In genomic region chr7:155510975-155511595, GRCh38 we compare ENCODE assay signal across 23 cellular contexts. TPM values are rescaled to one million over a fixed set of nuclear protein-coding genes. Genes with fewer than 3 reads are reported as not detected.
DNase-seq lines count a peak whose midpoint lies in the region; ATAC-seq, FAIRE-seq and TF ChIP-seq lines count a peak whose summit lies in the region.
"Had no signal": no experiment of that assay in that cellular context is flagged by ENCODE, and none has a peak within 500 bp of the region (broad histone marks: within the 10 kb centered on the region; RNA-seq: fewer than 3 reads in every experiment).

No MANE protein-coding gene starts in this region.

- WGBS in H1 (ENCODE audit: extremely low coverage in 1 of 2, insufficient coverage in 1 of 2, insufficient read length in 1 of 2, insufficient replicate concordance in 2 of 2, low coverage in 1 of 2, low lambda C conversion rate in 2 of 2, missing lambda C conversion rate in 1 of 2), 2 experiments, result 3% methylated on average over 4 of the region's 4 CpGs; no CpG with 5 or more reads in 1 of the 2 experiments
- 24% methylated on average over 4 of the region's 4 CpGs for WGBS in mammary epithelial cell (ENCODE audit: low coverage, missing lambda C conversion rate)

- H2BK5ac ChIP-seq in H1 (ENCODE audit: low read depth, low read length), result no peak overlapping the region

- H3K18ac ChIP-seq in H1 (ENCODE audit: extremely low read depth, low read length), result no peak overlapping the region

- H2BK15ac ChIP-seq in H1 (ENCODE audit: low read length), result no peak overlapping the region

- DNase-seq in GM23338 (ENCODE audit: low spot score) (peak; percentile 67), H1 (ENCODE audit: low read depth in 1 of 2, low spot score in 2 of 2) (no peak), EL (no peak), globus pallidus (ENCODE audit: low spot score) (no peak), mammary epithelial cell (no peak)
- DNase-seq in stimulated activated effector memory CD8-positive, alpha-beta T cell treated with anti-CD3 and anti-CD28 coated beads, Interleukin-12 subunit alpha, Interleukin-12 subunit beta, amount 100 ng/mL, for 72 hours (ENCODE audit: low spot score in 2 of 2), result no peak
- DNase-seq: CD4-positive, CD25-positive, alpha-beta regulatory T cell; H9; HFFc6; NCI-H1436 treated with DMSO at 0.1 percent for 48 hours; NCI-H2029; NCI-H226; NCI-H510A treated with DMSO at 0.1 percent for 48 hours; NCI-H748 treated with DMSO at 0.1 percent for 48 hours; NK-92 treated with Interleukin-12 subunit alpha and Interleukin-12 subunit beta, amount 100 ng/mL, for 24 hours; SHP77 treated with DMSO at 0.1 percent for 48 hours had no signal

- H3K27ac Mint-ChIP-seq in GM23338 (no peak overlapping the region), IgD-negative memory B cell (peak overlapping the region; percentile 71 to 95 (median 93))
- H3K27ac Mint-ChIP-seq in stimulated activated effector memory CD8-positive, alpha-beta T cell treated with anti-CD3 and anti-CD28 coated beads, Interleukin-12 subunit alpha, Interleukin-12 subunit beta, amount 100 ng/mL, for 72 hours, result no peak overlapping the region
- H3K27ac Mint-ChIP-seq: H9, HFFc6 had no signal

- H2BK20ac ChIP-seq in H1 (ENCODE audit: low read length), result no peak overlapping the region

- H3K9ac ChIP-seq in H1 (replicated peaks in 1 of 4; ENCODE audit: extremely low read depth in 1 of 4, low read depth in 3 of 4, low read length in 3 of 4) (no peak overlapping the region), mammary epithelial cell (ENCODE audit: insufficient read depth, low read length) (no peak overlapping the region)
- H3K9ac ChIP-seq: KMS-11 had no signal

- H4K91ac ChIP-seq in H1 (replicated peaks; ENCODE audit: insufficient read length, low read length), result no peak overlapping the region

- TF ChIP-seq CTCF in GM23338 (conservative IDR thresholded peaks at IDR 0.05; ENCODE audit: low read depth in 2 of 2), result no peak
- no peak for TF ChIP-seq CTCF in H1 (IDR thresholded peaks at IDR 0.05; ENCODE audit: control extremely low read depth in 1 of 3, insufficient read depth in 1 of 3, low read depth in 1 of 3, low read length in 3 of 3)
- no peak for TF ChIP-seq CTCF in mammary epithelial cell (conservative IDR thresholded peaks at IDR 0.05 in 1 of 2, IDR thresholded peaks at IDR 0.05 in 1 of 2; ENCODE audit: extremely low read depth in 1 of 2, insufficient read depth in 1 of 2, low read depth in 1 of 2, low read length in 2 of 2)

- no peak overlapping the region for H3K27ac ChIP-seq in GM23338 (ENCODE audit: low read depth)
- no peak overlapping the region for H3K27ac ChIP-seq in H1 (ENCODE audit: low read depth, low read length)
- H3K27ac ChIP-seq in mammary epithelial cell (ENCODE audit: insufficient read depth, low read depth, low read length), result no peak overlapping the region
- H3K27ac ChIP-seq: HL-60, KMS-11, RWPE1 had no signal

- no peaks in the 10 kb centered on the region for H3K9me3 ChIP-seq in H1 (ENCODE audit: insufficient read depth in 2 of 2, low read depth in 1 of 2, low read length in 1 of 2)
- no peaks in the 10 kb centered on the region for H3K9me3 ChIP-seq in neuron (ENCODE audit: low read length)
- H3K9me3 ChIP-seq in mammary epithelial cell (replicated peaks; ENCODE audit: insufficient read depth, low read length), result no peaks in the 10 kb centered on the region

- TF ChIP-seq POLR2A in H1 (IDR thresholded peaks at IDR 0.05; ENCODE audit: control extremely low read depth in 1 of 2, low read depth in 2 of 2, low read length in 2 of 2), result no peak

- no peaks in the 10 kb centered on the region for H3K36me3 Mint-ChIP-seq in GM23338 (ENCODE audit: low read depth)
- peaks cover 8% of the 10 kb centered on the region for H3K36me3 Mint-ChIP-seq in IgD-negative memory B cell
- H3K36me3 Mint-ChIP-seq in stimulated activated effector memory CD8-positive, alpha-beta T cell treated with anti-CD3 and anti-CD28 coated beads, Interleukin-12 subunit alpha, Interleukin-12 subunit beta, amount 100 ng/mL, for 72 hours, result peaks cover 9% of the 10 kb centered on the region
- H3K36me3 Mint-ChIP-seq: CD4-positive, CD25-positive, alpha-beta regulatory T cell had no signal

- H3K23me2 ChIP-seq in H1 (ENCODE audit: low read depth, low read length), result peaks cover 3% of the 10 kb centered on the region

- CTCF ChIA-PET in H1 (lab: Charles Lee; ENCODE audit: partially characterized antibody) (interaction anchor here (0.6 to 2.2 kb wide), 7 partner anchors 20 to 106 kb away, joined by 3 to 6 read pairs (median 4); no protein-coding TSS in a partner anchor), mammary epithelial cell (lab: Charles Lee; ENCODE audit: low non-redundant PET) (no interaction called here)

- H3K4me2 ChIP-seq in GM23338 (peak overlapping the region; percentile 75), H1 (ENCODE audit: insufficient read depth in 1 of 2, low read depth in 2 of 2, low read length in 2 of 2) (peak overlapping the region in 1 of 2 experiments; percentile 49; a peak in 1 of 4 replicates), mammary epithelial cell (ENCODE audit: insufficient read depth, low read depth, low read length) (no peak overlapping the region)
- H3K4me2 ChIP-seq: KMS-11 had no signal

- H4K20me1 ChIP-seq in GM23338 (replicated peaks; ENCODE audit: insufficient read depth) (peaks cover 23% of the 10 kb centered on the region), H1 (replicated peaks in 1 of 2; ENCODE audit: control insufficient read depth in 1 of 2, insufficient read depth in 2 of 2, low read length in 2 of 2) (peaks cover 11 to 19% of the 10 kb centered on the region in 2 experiments), mammary epithelial cell (ENCODE audit: insufficient read depth, low read length) (no peaks in the 10 kb centered on the region)

- no peak overlapping the region for H2BK120ac ChIP-seq in H1 (replicated peaks; ENCODE audit: low read depth, low read length)

- in situ Hi-C loops in mammary epithelial cell (cut with MboI; ENCODE audit: low sequenced_read_pairs in 2 of 2), result no loop called here

- no TSS peak for BruUV-seq in mammary epithelial cell (replicated peaks; lab: Mats Ljungman, UMichigan)

- no peak for TF ChIP-seq EP300 in H1 (IDR thresholded peaks at IDR 0.05; ENCODE audit: borderline replicate concordance in 1 of 2, low read depth in 2 of 2, low read length in 2 of 2)

- no peak overlapping the region for H3K14ac ChIP-seq in H1 (ENCODE audit: insufficient read length)

- H3K23ac ChIP-seq in H1 (ENCODE audit: insufficient read length), result no peak overlapping the region

- H2AFZ ChIP-seq in GM23338 (no peak overlapping the region), H1 (ENCODE audit: low read length) (no peak overlapping the region), neuron (ENCODE audit: low read depth, low read length) (no peak overlapping the region), mammary epithelial cell (ENCODE audit: low read depth, low read length) (no peak overlapping the region)

- H3K4me1 Mint-ChIP-seq in GM23338 (peaks cover 45% of the 10 kb centered on the region), IgD-negative memory B cell (peaks cover 5 to 21% (median 16%) of the 10 kb centered on the region in 3 donors)
- H3K4me1 Mint-ChIP-seq in stimulated activated effector memory CD8-positive, alpha-beta T cell treated with anti-CD3 and anti-CD28 coated beads, Interleukin-12 subunit alpha, Interleukin-12 subunit beta, amount 100 ng/mL, for 72 hours, result peaks cover 11% of the 10 kb centered on the region

- POLR2A ChIA-PET in H1 (lab: Charles Lee; ENCODE audit: partially characterized antibody), result interaction anchor here (1.0 to 1.7 kb wide), 2 partner anchors 20 to 44 kb away, joined by 3 to 4 read pairs; no protein-coding TSS in a partner anchor

- H3K79me2 ChIP-seq in GM23338 (replicated peaks; ENCODE audit: insufficient read depth), result no peaks in the 10 kb centered on the region
- H3K79me2 ChIP-seq in H1 (ENCODE audit: control insufficient read depth in 1 of 2, insufficient read depth in 2 of 2, low read length in 2 of 2), result no peaks in the 10 kb centered on the region
- no peaks in the 10 kb centered on the region for H3K79me2 ChIP-seq in mammary epithelial cell (ENCODE audit: insufficient read depth, low read length)

- H3K27me3 ChIP-seq in GM23338 (ENCODE audit: insufficient read depth) (peaks cover 95% of the 10 kb centered on the region), H1 (replicated peaks in 1 of 4; ENCODE audit: control insufficient read depth in 3 of 4, extremely low read depth in 1 of 4, insufficient read depth in 3 of 4, low read length in 3 of 4) (peaks cover 45 to 96% (median 79%) of the 10 kb centered on the region in 4 experiments), neuron (ENCODE audit: insufficient read depth, low read length) (peaks cover 4% of the 10 kb centered on the region), mammary epithelial cell (ENCODE audit: insufficient read depth, low read length) (peaks cover 30% of the 10 kb centered on the region)

- intact Hi-C loops in mammary epithelial cell (cut with micrococcal nuclease), result no loop called here

- no peaks in the 10 kb centered on the region for H3K9me3 Mint-ChIP-seq in GM23338
- H3K9me3 Mint-ChIP-seq in IgD-negative memory B cell, result peaks cover 0 to 14% (median 4%) of the 10 kb centered on the region in 3 donors
- no peaks in the 10 kb centered on the region for H3K9me3 Mint-ChIP-seq in stimulated activated effector memory CD8-positive, alpha-beta T cell treated with anti-CD3 and anti-CD28 coated beads, Interleukin-12 subunit alpha, Interleukin-12 subunit beta, amount 100 ng/mL, for 72 hours
- H3K9me3 Mint-ChIP-seq: HFFc6 had no signal

- dilution Hi-C loops in mammary epithelial cell (cut with HindIII; ENCODE audit: low sequenced_read_pairs), result no loop called here

- no peak overlapping the region for H3K4ac ChIP-seq in H1 (replicated peaks; ENCODE audit: insufficient read length, low read depth, low read length)

- H3K27me3 Mint-ChIP-seq in GM23338 (ENCODE audit: insufficient read depth, low read depth, poor library complexity), result peaks cover 90% of the 10 kb centered on the region
- peaks cover 58% of the 10 kb centered on the region for H3K27me3 Mint-ChIP-seq in IgD-negative memory B cell

- no peak for ATAC-seq in GM23338
- no peak for ATAC-seq in stimulated activated effector memory CD8-positive, alpha-beta T cell treated with anti-CD3 and anti-CD28 coated beads, Interleukin-12 subunit alpha, Interleukin-12 subunit beta, amount 100 ng/mL, for 72 hours

- no peak overlapping the region for H2BK12ac ChIP-seq in H1 (ENCODE audit: low read depth, low read length)

- no peaks in the 10 kb centered on the region for H3K79me1 ChIP-seq in H1 (ENCODE audit: low read depth, low read length)

- peaks cover 13% of the 10 kb centered on the region; the same call in 1 of the 2 replicates for H3F3A ChIP-seq in GM23338 (replicated peaks; ENCODE audit: low read depth)

- no peak overlapping the region for H2AK5ac ChIP-seq in H1 (ENCODE audit: low read depth, low read length)

- H3K4me3 Mint-ChIP-seq in GM23338 (peak overlapping the region; percentile 47; the same call in 2 of the 3 replicates), IgD-negative memory B cell (peak overlapping the region in 2 of 4 donors; percentile 41 to 57)
- H3K4me3 Mint-ChIP-seq in stimulated activated effector memory CD8-positive, alpha-beta T cell treated with anti-CD3 and anti-CD28 coated beads, Interleukin-12 subunit alpha, Interleukin-12 subunit beta, amount 100 ng/mL, for 72 hours, result no peak overlapping the region
- H3K4me3 Mint-ChIP-seq: HFFc6 had no signal

- H3K4me1 ChIP-seq in GM23338 (ENCODE audit: insufficient read depth), result peaks cover 46% of the 10 kb centered on the region
- peaks cover 0 to 14% (median 2%) of the 10 kb centered on the region in 4 experiments; a peak in 5 of 7 replicates for H3K4me1 ChIP-seq in H1 (replicated peaks in 1 of 4; ENCODE audit: control insufficient read depth in 3 of 4, insufficient read depth in 4 of 4, low read length in 3 of 4)
- peaks cover 52% of the 10 kb centered on the region for H3K4me1 ChIP-seq in neuron (ENCODE audit: insufficient read depth, low read length)
- no peaks in the 10 kb centered on the region for H3K4me1 ChIP-seq in mammary epithelial cell (ENCODE audit: insufficient read depth, low read length)

- H3K9me2 ChIP-seq in GM23338 (ENCODE audit: insufficient read depth), result no peaks in the 10 kb centered on the region

- TF ChIP-seq RAD21 in H1 (IDR thresholded peaks at IDR 0.05 in 1 of 2, conservative IDR thresholded peaks at IDR 0.05 in 1 of 2; ENCODE audit: low read depth in 2 of 2, low read length in 2 of 2), result no peak

- FAIRE-seq in H1 (lab: Jason Lieb, UNC), result peak; percentile 24

- H4K8ac ChIP-seq in H1 (ENCODE audit: extremely low read depth, insufficient read depth, low read length), result no peak overlapping the region

- no peak overlapping the region for H3K56ac ChIP-seq in H1 (replicated peaks; ENCODE audit: insufficient read length, low read depth, low read length)

- H3K36me3 ChIP-seq in GM23338 (ENCODE audit: insufficient read depth) (no peaks in the 10 kb centered on the region), H1 (ENCODE audit: control insufficient read depth in 2 of 4, insufficient read depth in 4 of 4, low read length in 3 of 4) (no peaks in the 10 kb centered on the region; a peak in 1 of 8 replicates), neuron (ENCODE audit: insufficient read depth, low read length) (no peaks in the 10 kb centered on the region), mammary epithelial cell (ENCODE audit: insufficient read depth, low read length) (no peaks in the 10 kb centered on the region)

- H3K4me3 ChIP-seq in GM23338 (peak overlapping the region; percentile 46; the same call in 1 of the 2 replicates), H1 (ENCODE audit: extremely low read depth in 1 of 4, insufficient read depth in 2 of 4, low read depth in 3 of 4, low read length in 4 of 4) (no peak overlapping the region; a peak in 1 of 8 replicates), neuron (ENCODE audit: low read length) (peak overlapping the region; percentile 56), mammary epithelial cell (replicated peaks in 1 of 3; ENCODE audit: insufficient read depth in 1 of 3, low read depth in 2 of 3, low read length in 3 of 3) (no peak overlapping the region)

- no peak overlapping the region for H4K5ac ChIP-seq in H1 (ENCODE audit: insufficient read length, low read depth, low read length)

RNA-seq across cellular contexts. Expression of gene CNPY1, which starts 35.3 kb away (rescaled TPM):
- 0.31 TPM in 1 of 2 replicates, not detected in the other for total RNA-seq in GM23338 (2014; rRNA removed; shearing (Covaris generic))
- polyA plus RNA-seq in GM23338 (2016; fragmentation: Nextera tagmentation; extraction: Ambion mirVana) (not detected in 2 replicates), IgD-negative memory B cell (not detected), H1 (2011; rRNA removed) (not detected in 2 replicates), mammary epithelial cell (not detected)
- not detected in 2 replicates for total RNA-seq in H1 (2021; fragmentation: NEBNext Ultra II Directional; extraction: Animal tissue kit (Norgen Biotek cat#: 25700))
- polyA plus RNA-seq in H1 (2011; cell fraction: cytosol; rRNA removed), result not detected
- not detected for polyA plus RNA-seq in H1 (2011; cell fraction: nucleus; rRNA removed)
- not detected in 4 replicates for polyA plus RNA-seq in H1 (2012, experiment 1 of 2)
- not detected for polyA plus RNA-seq in H1 (2012, experiment 2 of 2)
- not detected for polyA plus RNA-seq in H1 (2013, experiment 1 of 2)
- not detected for polyA plus RNA-seq in H1 (2013, experiment 2 of 2)
- polyA minus RNA-seq in H1 (2011; rRNA and poly(A)+ RNA removed), result not detected in 2 replicates
- not detected for polyA minus RNA-seq in H1 (2011; cell fraction: cytosol; rRNA and poly(A)+ RNA removed)
- polyA minus RNA-seq in H1 (2011; cell fraction: nucleus; rRNA and poly(A)+ RNA removed), result 0.30 TPM
- not detected for total RNA-seq in mammary epithelial cell
- not detected for polyA minus RNA-seq in mammary epithelial cell
- total RNA-seq: CD4-positive, CD25-positive, alpha-beta regulatory T cell; H9; HFFc6; HT-29 had no signal
- polyA plus RNA-seq: BJ; CD4-positive, CD25-positive, alpha-beta regulatory T cell had no signal

RNA-seq across cellular contexts. Expression of gene EN2, which starts 53.2 kb away (rescaled TPM):
- not detected in 2 replicates for total RNA-seq in GM23338 (2014; rRNA removed; shearing (Covaris generic))
- not detected in 2 replicates for polyA plus RNA-seq in GM23338 (2016; fragmentation: Nextera tagmentation; extraction: Ambion mirVana)
- not detected for polyA plus RNA-seq in IgD-negative memory B cell
- total RNA-seq in H1 (2021; fragmentation: NEBNext Ultra II Directional; extraction: Animal tissue kit (Norgen Biotek cat#: 25700)), result not detected in 2 replicates
- polyA plus RNA-seq in H1 (2011; rRNA removed), result 0.03 TPM in 1 of 2 replicates, not detected in the other
- polyA plus RNA-seq in H1 (2011; cell fraction: cytosol; rRNA removed), result not detected
- polyA plus RNA-seq in H1 (2011; cell fraction: nucleus; rRNA removed), result not detected
- 0.04 TPM in 1 of 4 replicates, not detected in the others for polyA plus RNA-seq in H1 (2012, experiment 1 of 2)
- not detected for polyA plus RNA-seq in H1 (2012, experiment 2 of 2)
- polyA plus RNA-seq in H1 (2013, experiment 1 of 2), result not detected
- not detected for polyA plus RNA-seq in H1 (2013, experiment 2 of 2)
- polyA minus RNA-seq in H1 (2011; rRNA and poly(A)+ RNA removed), result not detected in 2 replicates
- polyA minus RNA-seq in H1 (2011; cell fraction: cytosol; rRNA and poly(A)+ RNA removed), result not detected
- polyA minus RNA-seq in H1 (2011; cell fraction: nucleus; rRNA and poly(A)+ RNA removed), result not detected
- under 1 TPM; 0.17 to 0.26 TPM for total RNA-seq in mammary epithelial cell
- not detected for polyA plus RNA-seq in mammary epithelial cell
- polyA minus RNA-seq in mammary epithelial cell, result not detected
- total RNA-seq: CD4-positive, CD25-positive, alpha-beta regulatory T cell; HFFc6; HT-29 had no signal
- polyA plus RNA-seq: BJ; CD4-positive, CD25-positive, alpha-beta regulatory T cell had no signal

Comparison
In these comparisons a context has a peak if more than half of its experiments do, and no peak if none do; other contexts are left out.
1. H3K4me3 ChIP-seq: peak in GM23338 (single experiment) and neuron (single experiment); none in H1 (0 of 4) and mammary epithelial cell (0 of 3).
2. H3K27ac Mint-ChIP-seq: peak in IgD-negative memory B cell (3 of 3); none in GM23338 (single experiment) and stimulated activated effector memory CD8-positive, alpha-beta T cell treated with anti-CD3 and anti-CD28 coated beads, Interleukin-12 subunit alpha, Interleukin-12 subunit beta, amount 100 ng/mL, for 72 hours (single experiment).